In genomic region chr14:91891081-91891480, GRCh38 we compare ENCODE assay signal across 21 cellular contexts.
DNase-seq lines count a peak whose midpoint lies in the region.
"Had no signal": no experiment of that assay in that cellular context is flagged by ENCODE, and none has a peak within 500 bp of the region (broad histone marks: within the 10 kb centered on the region; RNA-seq: fewer than 3 reads in every experiment).

No MANE protein-coding gene starts in this region.

- no peaks in the 10 kb centered on the region for H3K9me3 Mint-ChIP-seq in T-helper 2 cell treated with Interferon-gamma antibody and Interleukin-4, amounts not matched to agents 5 μg/mL and 100 μg/mL, for 36 hours
- H3K9me3 Mint-ChIP-seq: activated CD4-positive, alpha-beta memory T cell treated with anti-CD3 and anti-CD28 coated beads for 36 hours; activated naive CD4-positive, alpha-beta T cell treated with anti-CD3 and anti-CD28 coated beads, Interleukin-2, amount 10 ng/mL, durations not matched to agents 7 days and 5 days; activated T-cell treated with anti-CD3 and anti-CD28 coated beads, Interleukin-2, amount 50 U/mL, for 4 hours had no signal

- peak overlapping the region; percentile 95 for H3K27ac ChIP-seq in substantia nigra (ENCODE audit: low read depth, low read length, poor library complexity, severe bottlenecking)
- H3K27ac ChIP-seq: 22Rv1 had no signal

- H3K4me3 Mint-ChIP-seq in T-helper 2 cell treated with Interferon-gamma antibody and Interleukin-4, amounts not matched to agents 5 μg/mL and 100 μg/mL, for 36 hours = peak overlapping the region; percentile 2
- H3K4me3 Mint-ChIP-seq: activated CD4-positive, alpha-beta memory T cell treated with anti-CD3 and anti-CD28 coated beads for 36 hours; activated naive CD4-positive, alpha-beta T cell treated with anti-CD3 and anti-CD28 coated beads, Interleukin-2, amount 10 ng/mL, durations not matched to agents 7 days and 5 days; activated T-cell treated with anti-CD3 and anti-CD28 coated beads, Interleukin-2, amount 50 U/mL, for 4 hours; B cell had no signal

- H3K27me3 Mint-ChIP-seq in T-helper 2 cell treated with Interferon-gamma antibody and Interleukin-4, amounts not matched to agents 5 μg/mL and 100 μg/mL, for 36 hours (ENCODE audit: low read depth) = peaks cover 3% of the 10 kb centered on the region
- H3K27me3 Mint-ChIP-seq: activated CD4-positive, alpha-beta memory T cell treated with anti-CD3 and anti-CD28 coated beads for 36 hours had no signal

- no peak for DNase-seq in T-helper 2 cell treated with Interferon-gamma antibody and Interleukin-4, amounts not matched to agents 5 μg/mL and 100 μg/mL, for 36 hours (ENCODE audit: low spot score)
- DNase-seq in T-helper 2 cell (no peak), anterior cingulate cortex (lab: John Stamatoyannopoulos, UW) (peak in 32 of 58 donors; percentile 9 to 66 (median 29)), hippocampal formation (lab: John Stamatoyannopoulos, UW) (peak; percentile 27 to 42), substantia nigra (lab: John Stamatoyannopoulos, UW) (peak in 12 of 49 donors; percentile 17 to 45 (median 34)), activated gamma-delta T cell (lab: John Stamatoyannopoulos, UW) (no peak), NCI-H1105 (lab: John Stamatoyannopoulos, UW) (no peak), NK-92 (lab: John Stamatoyannopoulos, UW; ENCODE audit: unreplicated experiment) (no peak)
- DNase-seq: activated CD4-positive, alpha-beta memory T cell treated with anti-CD3 and anti-CD28 coated beads for 36 hours; activated naive CD4-positive, alpha-beta T cell treated with anti-CD3 and anti-CD28 coated beads, Interleukin-2, amount 10 ng/mL, durations not matched to agents 7 days and 5 days; activated T-cell treated with anti-CD3 and anti-CD28 coated beads, Interleukin-2, amount 50 U/mL, for 4 hours; erythroblast; HCEC 1CT; NCI-H146; NCI-H2171 treated with DMSO at 0.1 percent for 48 hours; NCI-H69; SHP77; stimulated activated CD4-positive, alpha-beta T cell treated with anti-CD3 and anti-CD28 coated beads, Interleukin-1b, Interleukin-23, amount 100 ng/mL, for 48 hours; stimulated activated naive CD4-positive, alpha-beta T cell treated with Interleukin-2 at 50 U/mL for 16 hours had no signal

- H3K4me1 Mint-ChIP-seq in T-helper 2 cell treated with Interferon-gamma antibody and Interleukin-4, amounts not matched to agents 5 μg/mL and 100 μg/mL, for 36 hours (ENCODE audit: low read depth) = peaks cover 48% of the 10 kb centered on the region
- H3K4me1 Mint-ChIP-seq: B cell had no signal

- no peaks in the 10 kb centered on the region for H3K36me3 Mint-ChIP-seq in T-helper 2 cell treated with Interferon-gamma antibody and Interleukin-4, amounts not matched to agents 5 μg/mL and 100 μg/mL, for 36 hours (ENCODE audit: low read depth)
- H3K36me3 Mint-ChIP-seq: activated CD4-positive, alpha-beta memory T cell treated with anti-CD3 and anti-CD28 coated beads for 36 hours had no signal

- H3K27ac Mint-ChIP-seq in T-helper 2 cell treated with Interferon-gamma antibody and Interleukin-4, amounts not matched to agents 5 μg/mL and 100 μg/mL, for 36 hours = peak overlapping the region; percentile 1
- H3K27ac Mint-ChIP-seq: B cell had no signal

Comparison
In these comparisons a context has a peak if more than half of its experiments do, and no peak if none do; other contexts are left out.
1. DNase-seq: peak in anterior cingulate cortex (32 of 58) and hippocampal formation (2 of 2); none in T-helper 2 cell treated with Interferon-gamma antibody and Interleukin-4, amounts not matched to agents 5 μg/mL and 100 μg/mL, for 36 hours (single experiment), T-helper 2 cell (0 of 5), activated gamma-delta T cell (single experiment), NCI-H1105 (single experiment) and NK-92 (single experiment).